In the genomic region with DNA sequence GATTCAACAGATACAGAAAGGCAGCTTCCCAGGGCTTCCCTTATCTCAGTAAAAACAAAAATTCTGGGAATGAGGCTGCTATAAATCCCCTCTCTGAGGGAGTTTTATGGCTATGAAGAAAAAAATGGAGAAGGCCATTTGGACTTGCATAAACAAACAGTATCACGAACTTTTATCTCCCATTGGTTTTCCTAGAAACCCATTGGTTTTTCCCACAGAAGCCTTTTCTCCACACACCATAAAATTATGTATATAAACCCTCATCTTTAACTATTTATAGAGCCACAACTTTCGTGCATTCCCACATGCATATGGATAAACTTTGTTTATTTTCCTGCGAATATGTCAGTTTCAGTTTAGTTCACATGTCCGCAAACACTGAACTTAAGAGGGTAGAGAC, we compare ENCODE assay signal across 1 cellular context.
TF ChIP-seq lines count a peak whose summit lies in the region.

No MANE protein-coding gene starts in this region.

TF ChIP-seq in WTC11, 78 proteins besides CTCF, POLR2A, EP300 and RAD21 (continued from another document):
- TF ChIP-seq, protein P1, sequence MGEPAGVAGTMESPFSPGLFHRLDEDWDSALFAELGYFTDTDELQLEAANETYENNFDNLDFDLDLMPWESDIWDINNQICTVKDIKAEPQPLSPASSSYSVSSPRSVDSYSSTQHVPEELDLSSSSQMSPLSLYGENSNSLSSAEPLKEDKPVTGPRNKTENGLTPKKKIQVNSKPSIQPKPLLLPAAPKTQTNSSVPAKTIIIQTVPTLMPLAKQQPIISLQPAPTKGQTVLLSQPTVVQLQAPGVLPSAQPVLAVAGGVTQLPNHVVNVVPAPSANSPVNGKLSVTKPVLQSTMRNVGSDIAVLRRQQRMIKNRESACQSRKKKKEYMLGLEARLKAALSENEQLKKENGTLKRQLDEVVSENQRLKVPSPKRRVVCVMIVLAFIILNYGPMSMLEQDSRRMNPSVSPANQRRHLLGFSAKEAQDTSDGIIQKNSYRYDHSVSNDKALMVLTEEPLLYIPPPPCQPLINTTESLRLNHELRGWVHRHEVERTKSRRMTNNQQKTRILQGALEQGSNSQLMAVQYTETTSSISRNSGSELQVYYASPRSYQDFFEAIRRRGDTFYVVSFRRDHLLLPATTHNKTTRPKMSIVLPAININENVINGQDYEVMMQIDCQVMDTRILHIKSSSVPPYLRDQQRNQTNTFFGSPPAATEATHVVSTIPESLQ (CRISPR knock-in tag; IDR thresholded peaks at IDR 0.05): no peak
- TF ChIP-seq JAZF1 (CRISPR knock-in tag; IDR thresholded peaks at IDR 0.05): no peak
- TF ChIP-seq, protein P2, sequence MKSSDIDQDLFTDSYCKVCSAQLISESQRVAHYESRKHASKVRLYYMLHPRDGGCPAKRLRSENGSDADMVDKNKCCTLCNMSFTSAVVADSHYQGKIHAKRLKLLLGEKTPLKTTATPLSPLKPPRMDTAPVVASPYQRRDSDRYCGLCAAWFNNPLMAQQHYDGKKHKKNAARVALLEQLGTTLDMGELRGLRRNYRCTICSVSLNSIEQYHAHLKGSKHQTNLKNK (CRISPR knock-in tag; IDR thresholded peaks at IDR 0.05): no peak
